20 cellular contexts compared by ENCODE assay signal in the genomic region with DNA sequence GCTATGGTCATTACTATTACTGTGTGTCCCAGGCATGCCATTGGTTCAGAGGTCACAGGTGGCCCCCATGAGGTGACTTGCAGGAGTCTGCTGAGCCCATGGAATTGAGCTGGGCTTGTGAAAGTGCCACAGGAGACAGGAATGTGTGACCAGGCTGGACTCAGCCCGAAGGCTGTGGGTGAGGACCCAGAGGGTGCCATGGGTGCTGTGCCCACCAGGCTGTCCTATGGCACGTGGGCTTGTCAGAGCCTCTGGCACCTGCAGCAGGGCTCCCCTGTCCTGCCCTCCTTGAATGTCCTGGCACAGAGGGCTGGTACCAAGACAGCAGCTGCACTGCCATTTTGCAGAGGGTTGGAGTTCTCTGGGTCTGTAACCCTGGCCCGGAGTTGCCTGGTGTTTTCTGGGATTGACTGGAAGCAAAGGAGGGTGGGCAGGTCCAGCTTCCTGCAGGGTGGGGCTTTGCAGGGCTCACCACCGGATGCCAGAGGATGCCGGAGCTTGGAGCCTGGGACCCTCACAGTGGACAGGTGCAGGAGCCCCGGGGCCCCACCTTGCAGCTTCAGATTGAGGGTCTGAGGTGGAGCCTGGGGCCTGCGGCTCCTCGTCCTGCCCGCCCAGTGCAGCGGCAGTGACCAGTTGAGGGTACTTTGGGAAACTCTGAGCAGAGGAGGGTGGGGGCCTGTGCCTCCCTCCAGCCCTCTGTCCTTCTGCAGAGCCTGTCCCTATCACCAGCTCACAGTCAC. TPM values are rescaled to one million over a fixed set of nuclear protein-coding genes. Genes with fewer than 3 reads are reported as not detected.
DNase-seq lines count a peak whose midpoint lies in the region; ATAC-seq and TF ChIP-seq lines count a peak whose summit lies in the region.
"Had no signal": no experiment of that assay in that cellular context is flagged by ENCODE, and none has a peak within 500 bp of the region (broad histone marks: within the 10 kb centered on the region; RNA-seq: fewer than 3 reads in every experiment).

No MANE protein-coding gene starts in this region.

- H3K9me1 ChIP-seq in IMR-90 (ENCODE audit: insufficient read depth, low read length), result peaks cover 31% of the 10 kb centered on the region

- H3K27me3 ChIP-seq in IMR-90 (ENCODE audit: control insufficient read depth, insufficient read depth, low read length) (no peaks in the 10 kb centered on the region), spleen (replicated peaks in 1 of 7) (no peaks in the 10 kb centered on the region), brain microvascular endothelial cell (replicated peaks) (no peaks in the 10 kb centered on the region)
- H3K27me3 ChIP-seq: dorsolateral prefrontal cortex had no signal

- H3K4me3 ChIP-seq in IMR-90 (ENCODE audit: insufficient read depth, low read depth, low read length), result no peak overlapping the region
- no peak overlapping the region for H3K4me3 ChIP-seq in spleen
- H3K4me3 ChIP-seq in brain microvascular endothelial cell (ENCODE audit: low read depth, low read length), result no peak overlapping the region
- H3K4me3 ChIP-seq: dorsolateral prefrontal cortex, prostate gland, thoracic aorta had no signal

- in situ Hi-C loops in IMR-90 (cut with MboI; ENCODE audit: low sequenced_read_pairs), result no loop called here
- in situ Hi-C loops in brain microvascular endothelial cell (cut with HindIII; ENCODE audit: low pct_ligation_motif_present, low sequenced_read_pairs), result no loop called here

- no TSS peak for BruUV-seq in IMR-90 (replicated peaks; lab: Mats Ljungman, UMichigan)

- ATAC-seq in IMR-90 (ENCODE audit: low read depth) (no peak; the same call in none of the 2 replicates), left lobe of liver (peak; percentile 13), GM19467 (IDR thresholded peaks at IDR 0.05; ENCODE audit: unreplicated experiment) (no peak)
- no peak for ATAC-seq in activated T-helper 17 cell treated with anti-CD3 and anti-CD28 coated beads, Interleukin-2, amount 50 U/mL, for 72 hours (replicated peaks)
- ATAC-seq: activated CD4-positive, alpha-beta T cell treated with anti-CD3 and anti-CD28 coated beads for 36 hours had no signal

- no peak for TF ChIP-seq RAD21 in IMR-90 (IDR thresholded peaks at IDR 0.05; ENCODE audit: low read length)

- H3K4me2 ChIP-seq in IMR-90 (ENCODE audit: low read depth, low read length), result no peak overlapping the region

- H4K5ac ChIP-seq in IMR-90 (ENCODE audit: low read depth, low read length), result no peak overlapping the region

- no peak overlapping the region for H3K9ac ChIP-seq in IMR-90 (ENCODE audit: low read depth, low read length)

- H3K23ac ChIP-seq in IMR-90 (ENCODE audit: low read depth, low read length), result no peak overlapping the region

- no peak overlapping the region for H4K91ac ChIP-seq in IMR-90 (ENCODE audit: insufficient read depth, low read depth, low read length)

- H3K14ac ChIP-seq in IMR-90 (replicated peaks; ENCODE audit: low read depth, low read length), result no peak overlapping the region

- no peak overlapping the region for H2BK5ac ChIP-seq in IMR-90 (ENCODE audit: low read depth, low read length, poor library complexity, severe bottlenecking)

- H2AK9ac ChIP-seq in IMR-90 (replicated peaks; ENCODE audit: low read depth, low read length, poor library complexity), result peak overlapping the region; percentile 88

- dilution Hi-C loops in IMR-90 (cut with HindIII; ENCODE audit: low sequenced_read_pairs, unreplicated experiment), result no loop called here

- H2BK20ac ChIP-seq in IMR-90 (ENCODE audit: low read depth, low read length), result no peak overlapping the region

- TF ChIP-seq POLR2A in IMR-90 (IDR thresholded peaks at IDR 0.05; ENCODE audit: low read depth, low read length) (no peak), spleen (IDR thresholded peaks at IDR 0.05) (no peak)

- H3K4me1 ChIP-seq in IMR-90 (ENCODE audit: control insufficient read depth, insufficient read depth, low read length) (peaks cover 5% of the 10 kb centered on the region), spleen (peaks cover 0 to 5% (median 0%) of the 10 kb centered on the region in 6 donors)
- H3K4me1 ChIP-seq: prostate gland had no signal

- 36% methylated on average over 3 of the region's 10 CpGs; no CpG with 5 or more reads in 1 of the 2 experiments for WGBS in IMR-90 (ENCODE audit: extremely low coverage in 2 of 2, insufficient read length in 1 of 2), 2 experiments
- 65 to 87% (median 85%) methylated on average over 4 to 10 of the region's 10 CpGs for WGBS in spleen, 5 donors

- peaks cover 2% of the 10 kb centered on the region for H3K9me3 Mint-ChIP-seq in activated T-helper 17 cell treated with anti-CD3 and anti-CD28 coated beads, Interleukin-2, amount 50 U/mL, for 72 hours

- H2BK15ac ChIP-seq in IMR-90 (ENCODE audit: low read depth, low read length), result no peak overlapping the region

- H3K4ac ChIP-seq in IMR-90 (ENCODE audit: low read depth, low read length), result no peak overlapping the region

- H3K18ac ChIP-seq in IMR-90 (ENCODE audit: low read depth, low read length), result no peak overlapping the region

- no peak overlapping the region for H4K8ac ChIP-seq in IMR-90 (ENCODE audit: low read depth in 2 of 2, low read length in 2 of 2)

- H3K4me3 Mint-ChIP-seq in activated T-helper 17 cell treated with anti-CD3 and anti-CD28 coated beads, Interleukin-2, amount 50 U/mL, for 72 hours, result no peak overlapping the region
- H3K4me3 Mint-ChIP-seq: activated CD4-positive, alpha-beta T cell treated with anti-CD3 and anti-CD28 coated beads for 36 hours had no signal

- H2BK120ac ChIP-seq in IMR-90 (ENCODE audit: low read depth, low read length), result no peak overlapping the region

- H3K9me3 ChIP-seq in IMR-90 (ENCODE audit: control insufficient read depth, insufficient read depth, low read length) (no peaks in the 10 kb centered on the region), spleen (peaks cover 0 to 13% (median 10%) of the 10 kb centered on the region in 8 donors)
- H3K9me3 ChIP-seq: prostate gland, thoracic aorta had no signal

- no peak overlapping the region for H3K56ac ChIP-seq in IMR-90 (ENCODE audit: extremely low read depth, insufficient read depth, low read length)

- H2AK5ac ChIP-seq in IMR-90 (ENCODE audit: low read depth, low read length), result 0 out of 2 replicates have a peak overlapping the region, but pooled peaks have one; percentile 24

- POLR2A ChIA-PET in GM10248 (lab: Yijun Ruan, JAX), result no interaction called here
- POLR2A ChIA-PET in IMR-90 (lab: Charles Lee; ENCODE audit: unreplicated experiment), result no interaction called here

- intact Hi-C loops in IMR-90 (cut with micrococcal nuclease), result no loop called here
- intact Hi-C loops in spleen (cut with DNase I; ENCODE audit: low total_unique reads), result no loop called here

- H4K20me1 ChIP-seq in IMR-90 (ENCODE audit: insufficient read depth, low read length), result peaks cover 94% of the 10 kb centered on the region

- H3K27me3 Mint-ChIP-seq in activated T-helper 17 cell treated with anti-CD3 and anti-CD28 coated beads, Interleukin-2, amount 50 U/mL, for 72 hours, result no peaks in the 10 kb centered on the region
- H3K27me3 Mint-ChIP-seq: activated CD4-positive, alpha-beta T cell treated with anti-CD3 and anti-CD28 coated beads for 36 hours had no signal

- H3K36me3 ChIP-seq in IMR-90 (ENCODE audit: control insufficient read depth, insufficient read depth, low read length), result peaks cover 35% of the 10 kb centered on the region
- H3K36me3 ChIP-seq in spleen, result no peaks in the 10 kb centered on the region
- H3K36me3 ChIP-seq in brain microvascular endothelial cell (replicated peaks), result peaks cover 46% of the 10 kb centered on the region
- H3K36me3 ChIP-seq: prostate gland, thoracic aorta had no signal

- H2AFZ ChIP-seq in IMR-90 (replicated peaks; ENCODE audit: low read length, poor library complexity), result no peak overlapping the region

- H3K4me1 Mint-ChIP-seq in activated T-helper 17 cell treated with anti-CD3 and anti-CD28 coated beads, Interleukin-2, amount 50 U/mL, for 72 hours, result peaks cover 4% of the 10 kb centered on the region
- H3K4me1 Mint-ChIP-seq: activated CD4-positive, alpha-beta T cell treated with anti-CD3 and anti-CD28 coated beads for 36 hours had no signal

- DNase-seq in GM10248 (ENCODE audit: extremely low spot score) (no peak), IMR-90 (no peak), left lobe of liver (ENCODE audit: low spot score) (no peak), spleen (peak; percentile 60), brain microvascular endothelial cell (no peak)
- DNase-seq: activated gamma-delta T cell; foreskin melanocyte; GOT3; midbrain; NCI-H146; NCI-H774; stimulated activated CD4-positive, alpha-beta T cell treated with anti-CD3 and anti-CD28 coated beads, Interleukin-12 subunit alpha, Interleukin-12 subunit beta, amount 100 ng/mL, for 4 hours had no signal

- no peak overlapping the region for H3K27ac ChIP-seq in IMR-90 (ENCODE audit: insufficient read depth, low read length)
- H3K27ac ChIP-seq in spleen, result no peak overlapping the region
- H3K27ac ChIP-seq in brain microvascular endothelial cell, result no peak overlapping the region
- H3K27ac ChIP-seq: dorsolateral prefrontal cortex, epithelial cell of prostate, prostate gland, thoracic aorta had no signal

- peak; percentile 11 for TF ChIP-seq CTCF in GM10248 (IDR thresholded peaks at IDR 0.05; ENCODE audit: control extremely low read depth, extremely low read depth, low read depth, missing control alignments)
- no peak for TF ChIP-seq CTCF in IMR-90 (conservative IDR thresholded peaks at IDR 0.05; ENCODE audit: low read depth, low read length)
- TF ChIP-seq CTCF in spleen (IDR thresholded peaks at IDR 0.05 in 8 of 11, conservative IDR thresholded peaks at IDR 0.05 in 3 of 11), result no peak
- no peak for TF ChIP-seq CTCF in brain microvascular endothelial cell (IDR thresholded peaks at IDR 0.05; ENCODE audit: low read depth, low read length, missing control alignments)

- peaks cover 19 to 87% of the 10 kb centered on the region in 2 experiments for H3K79me1 ChIP-seq in IMR-90 (ENCODE audit: low read depth in 1 of 2, low read length in 2 of 2)

- no peak overlapping the region for H3K27ac Mint-ChIP-seq in activated T-helper 17 cell treated with anti-CD3 and anti-CD28 coated beads, Interleukin-2, amount 50 U/mL, for 72 hours
- H3K27ac Mint-ChIP-seq: activated CD4-positive, alpha-beta T cell treated with anti-CD3 and anti-CD28 coated beads for 36 hours had no signal

- CTCF ChIA-PET in GM10248 (lab: Yijun Ruan, JAX), result interaction anchor here (1.1 kb wide), 1 partner anchor 757 kb away, joined by 3 read pairs; no protein-coding TSS in a partner anchor
- CTCF ChIA-PET in IMR-90 (lab: Yijun Ruan, JAX), result no interaction called here

- no peaks in the 10 kb centered on the region for H3K36me3 Mint-ChIP-seq in activated T-helper 17 cell treated with anti-CD3 and anti-CD28 coated beads, Interleukin-2, amount 50 U/mL, for 72 hours (ENCODE audit: low read depth)

RNA-seq across cellular contexts. Expression of gene COL5A1, which starts 14.2 kb away (rescaled TPM):
- total RNA-seq in IMR-90 (2012; rRNA removed) (19.2 and 21.1 TPM in 2 replicates), left lobe of liver (2.8 TPM), spleen (10 to 100 TPM; 14.6 to 50.6 (median 28.9) TPM)
- polyA plus RNA-seq in IMR-90 (2012; rRNA removed) (154 and 173 TPM in 2 replicates), spleen (10 to 100 TPM in 1 of 3 donors, 1 to 10 TPM in 2; 2.6 to 12.2 (median 3.1) TPM)
- 95.5 and 194 TPM in 2 replicates for polyA plus RNA-seq in IMR-90 (2012; cell fraction: cytosol; rRNA removed)
- 391 and 419 TPM in 2 replicates for polyA plus RNA-seq in IMR-90 (2012; cell fraction: nucleus; rRNA removed; ENCODE audit: low replicate concordance)
- total RNA-seq in activated T-helper 17 cell treated with anti-CD3 and anti-CD28 coated beads, Interleukin-2, amount 50 U/mL, for 72 hours, result 1 to 10 TPM in 1 of 2 donors, under 1 TPM in 1; 0.50 to 1.3 TPM
- polyA plus RNA-seq: neural cell had no signal
